15 cellular contexts compared by ENCODE assay signal in genomic region chr18:79890638-79891037, GRCh38.
"Had no signal": no experiment of that assay in that cellular context is flagged by ENCODE, and none has a peak within 500 bp of the region (broad histone marks: within the 10 kb centered on the region; RNA-seq: fewer than 3 reads in every experiment).

No MANE protein-coding gene starts in this region.

- H3K27ac Mint-ChIP-seq: activated CD4-positive, alpha-beta T cell treated with anti-CD3 and anti-CD28 coated beads, Interleukin-2, amount 10 ng/mL, durations not matched to agents 7 days and 5 days; activated naive CD8-positive, alpha-beta T cell treated with anti-CD3 and anti-CD28 coated beads, Interleukin-2, amount 10 ng/mL, durations not matched to agents 7 days and 5 days; stimulated activated memory B cell treated with anti-CD40 and anti-IgM and Interleukin-4, amounts not matched to agents 10 μg/mL and 1 μg/mL and 100 μg/mL, for 72 hours; T-cell had no signal

- H3K36me3 ChIP-seq: brain microvascular endothelial cell, esophagus muscularis mucosa, prostate gland, transverse colon had no signal

- ATAC-seq: right cardiac atrium; stimulated activated memory B cell treated with anti-CD40 and anti-IgM and Interleukin-4, amounts not matched to agents 10 μg/mL and 1 μg/mL and 100 μg/mL, for 72 hours; T-cell had no signal

- H3K4me3 Mint-ChIP-seq: activated CD4-positive, alpha-beta T cell treated with anti-CD3 and anti-CD28 coated beads, Interleukin-2, amount 10 ng/mL, durations not matched to agents 7 days and 5 days; activated naive CD8-positive, alpha-beta T cell treated with anti-CD3 and anti-CD28 coated beads, Interleukin-2, amount 10 ng/mL, durations not matched to agents 7 days and 5 days; central memory CD8-positive, alpha-beta T cell; stimulated activated memory B cell treated with anti-CD40 and anti-IgM and Interleukin-4, amounts not matched to agents 10 μg/mL and 1 μg/mL and 100 μg/mL, for 72 hours; T-cell had no signal

- H3K4me1 Mint-ChIP-seq: central memory CD8-positive, alpha-beta T cell; stimulated activated memory B cell treated with anti-CD40 and anti-IgM and Interleukin-4, amounts not matched to agents 10 μg/mL and 1 μg/mL and 100 μg/mL, for 72 hours; T-cell had no signal

- DNase-seq: activated CD4-positive, alpha-beta T cell treated with anti-CD3 and anti-CD28 coated beads, Interleukin-2, amount 10 ng/mL, durations not matched to agents 7 days and 5 days; activated naive CD8-positive, alpha-beta T cell treated with anti-CD3 and anti-CD28 coated beads, Interleukin-2, amount 10 ng/mL, durations not matched to agents 7 days and 5 days; anterior cingulate cortex; brain microvascular endothelial cell; islet precursor cell; midbrain; right cardiac atrium; small intestine; T-cell; transverse colon had no signal

- H3K27me3 ChIP-seq: brain microvascular endothelial cell, esophagus muscularis mucosa, transverse colon had no signal

- H3K4me3 ChIP-seq: coronary artery, esophagus muscularis mucosa, prostate gland, transverse colon had no signal

- H3K9me3 ChIP-seq: prostate gland had no signal

- H3K36me3 Mint-ChIP-seq: stimulated activated memory B cell treated with anti-CD40 and anti-IgM and Interleukin-4, amounts not matched to agents 10 μg/mL and 1 μg/mL and 100 μg/mL, for 72 hours had no signal

- H3K4me1 ChIP-seq: esophagus muscularis mucosa, prostate gland, transverse colon had no signal

- H3K27me3 Mint-ChIP-seq: activated CD4-positive, alpha-beta T cell treated with anti-CD3 and anti-CD28 coated beads, Interleukin-2, amount 10 ng/mL, durations not matched to agents 7 days and 5 days; activated naive CD8-positive, alpha-beta T cell treated with anti-CD3 and anti-CD28 coated beads, Interleukin-2, amount 10 ng/mL, durations not matched to agents 7 days and 5 days; central memory CD8-positive, alpha-beta T cell; stimulated activated memory B cell treated with anti-CD40 and anti-IgM and Interleukin-4, amounts not matched to agents 10 μg/mL and 1 μg/mL and 100 μg/mL, for 72 hours; T-cell had no signal

- H3K27ac ChIP-seq: brain microvascular endothelial cell, coronary artery, esophagus muscularis mucosa, prostate gland, transverse colon had no signal
